ENCODE assay signal across 23 cellular contexts in genomic region chr12:50611021-50611420, GRCh38.
"Had no signal": no experiment of that assay in that cellular context is flagged by ENCODE, and none has a peak within 500 bp of the region (broad histone marks: within the 10 kb centered on the region; RNA-seq: fewer than 3 reads in every experiment).

No MANE protein-coding gene starts in this region.

- H3K9me3 ChIP-seq: ascending aorta, esophagus muscularis mucosa, gastroesophageal sphincter, heart left ventricle, left lung, suprapubic skin, upper lobe of right lung had no signal

- ATAC-seq: activated CD8-positive, alpha-beta T cell treated with anti-CD3 and anti-CD28 coated beads for 36 hours; activated naive CD8-positive, alpha-beta T cell treated with anti-CD3 and anti-CD28 coated beads, Interleukin-2, amount 50 U/mL, for 24 hours; gastroesophageal sphincter; left lung; upper lobe of right lung had no signal

- H3K4me3 ChIP-seq: ascending aorta, esophagus muscularis mucosa, gastroesophageal sphincter, left lung, suprapubic skin, upper lobe of right lung had no signal

- H3K27me3 Mint-ChIP-seq: activated CD4-positive, alpha-beta T cell treated with anti-CD3 and anti-CD28 coated beads, Interleukin-2, amount 10 ng/mL, durations not matched to agents 24 days and 14 days; activated CD8-positive, alpha-beta T cell treated with anti-CD3 and anti-CD28 coated beads for 36 hours; activated naive CD8-positive, alpha-beta T cell treated with anti-CD3 and anti-CD28 coated beads, Interleukin-2, amount 50 U/mL, for 24 hours; naive B cell; stimulated activated naive CD8-positive, alpha-beta T cell treated with anti-CD3 and anti-CD28 coated beads, Interleukin-15, Interleukin-2, amounts not matched to agents 100 ng/mL and 50 ng/mL, for 24 hours had no signal

- H2AFZ ChIP-seq: parathyroid adenoma had no signal

- H3K9me3 Mint-ChIP-seq: activated CD4-positive, alpha-beta T cell treated with anti-CD3 and anti-CD28 coated beads, Interleukin-2, amount 10 ng/mL, durations not matched to agents 24 days and 14 days; activated CD8-positive, alpha-beta T cell treated with anti-CD3 and anti-CD28 coated beads for 36 hours; activated naive CD8-positive, alpha-beta T cell treated with anti-CD3 and anti-CD28 coated beads, Interleukin-2, amount 50 U/mL, for 24 hours; activated T-helper 2 cell treated with anti-CD3 and anti-CD28 coated beads, Interferon-gamma antibody, Interleukin-2, Interleukin-4, amounts not matched to agents 10 μg/mL and 5 μg/mL and 100 μg/mL, durations not matched to agents 14 hours and 24 hours and 36 hours; naive B cell; stimulated activated naive CD8-positive, alpha-beta T cell treated with anti-CD3 and anti-CD28 coated beads, Interleukin-15, Interleukin-2, amounts not matched to agents 100 ng/mL and 50 ng/mL, for 24 hours had no signal

- H3K4me3 Mint-ChIP-seq: activated CD4-positive, alpha-beta T cell treated with anti-CD3 and anti-CD28 coated beads, Interleukin-2, amount 10 ng/mL, durations not matched to agents 24 days and 14 days; activated CD8-positive, alpha-beta T cell treated with anti-CD3 and anti-CD28 coated beads for 36 hours; activated naive CD8-positive, alpha-beta T cell treated with anti-CD3 and anti-CD28 coated beads, Interleukin-2, amount 50 U/mL, for 24 hours; stimulated activated naive CD8-positive, alpha-beta T cell treated with anti-CD3 and anti-CD28 coated beads, Interleukin-15, Interleukin-2, amounts not matched to agents 100 ng/mL and 50 ng/mL, for 24 hours had no signal

- H3K27me3 ChIP-seq: ascending aorta, esophagus muscularis mucosa, gastroesophageal sphincter, heart left ventricle, left lung, suprapubic skin, upper lobe of right lung had no signal

- H3K9ac ChIP-seq: parathyroid adenoma had no signal

- H3K36me3 ChIP-seq: ascending aorta, esophagus muscularis mucosa, gastroesophageal sphincter, left lung, suprapubic skin, upper lobe of right lung had no signal

- DNase-seq: activated CD4-positive, alpha-beta T cell treated with anti-CD3 and anti-CD28 coated beads, Interleukin-2, amount 10 ng/mL, durations not matched to agents 24 days and 14 days; activated CD8-positive, alpha-beta T cell treated with anti-CD3 and anti-CD28 coated beads for 36 hours; activated naive CD4-positive, alpha-beta T cell treated with Interleukin-2 at 50 U/mL for 16 hours; activated naive CD8-positive, alpha-beta T cell treated with anti-CD3 and anti-CD28 coated beads, Interleukin-2, amount 50 U/mL, for 24 hours; activated T-cell treated with anti-CD3 and anti-CD28 coated beads, Interleukin-2, amount 50 U/mL, for 1 hour; cortex of kidney; effector CD8-positive, alpha-beta T cell; heart left ventricle; kidney; left lung; mammary epithelial cell; naive B cell; stimulated activated CD4-positive, alpha-beta T cell treated with anti-CD3 and anti-CD28 coated beads, Interleukin-12 subunit alpha, Interleukin-12 subunit beta, amount 100 ng/mL, for 4 hours; stimulated activated CD4-positive, alpha-beta T cell treated with anti-CD3 and anti-CD28 coated beads, Interleukin-1b, Interleukin-23, amount 100 ng/mL, for 48 hours; T1000; upper lobe of right lung had no signal

- H3K36me3 Mint-ChIP-seq: naive B cell had no signal

- H3K27ac ChIP-seq: ascending aorta, left lung, parathyroid adenoma, suprapubic skin, upper lobe of right lung had no signal

- H3K27ac Mint-ChIP-seq: activated CD4-positive, alpha-beta T cell treated with anti-CD3 and anti-CD28 coated beads, Interleukin-2, amount 10 ng/mL, durations not matched to agents 24 days and 14 days; activated CD8-positive, alpha-beta T cell treated with anti-CD3 and anti-CD28 coated beads for 36 hours; activated naive CD8-positive, alpha-beta T cell treated with anti-CD3 and anti-CD28 coated beads, Interleukin-2, amount 50 U/mL, for 24 hours; activated T-helper 2 cell treated with anti-CD3 and anti-CD28 coated beads, Interferon-gamma antibody, Interleukin-2, Interleukin-4, amounts not matched to agents 10 μg/mL and 5 μg/mL and 100 μg/mL, durations not matched to agents 14 hours and 24 hours and 36 hours; stimulated activated naive CD8-positive, alpha-beta T cell treated with anti-CD3 and anti-CD28 coated beads, Interleukin-15, Interleukin-2, amounts not matched to agents 100 ng/mL and 50 ng/mL, for 24 hours had no signal
